ENCODE assay signal across 2 cellular contexts in the genomic region with DNA sequence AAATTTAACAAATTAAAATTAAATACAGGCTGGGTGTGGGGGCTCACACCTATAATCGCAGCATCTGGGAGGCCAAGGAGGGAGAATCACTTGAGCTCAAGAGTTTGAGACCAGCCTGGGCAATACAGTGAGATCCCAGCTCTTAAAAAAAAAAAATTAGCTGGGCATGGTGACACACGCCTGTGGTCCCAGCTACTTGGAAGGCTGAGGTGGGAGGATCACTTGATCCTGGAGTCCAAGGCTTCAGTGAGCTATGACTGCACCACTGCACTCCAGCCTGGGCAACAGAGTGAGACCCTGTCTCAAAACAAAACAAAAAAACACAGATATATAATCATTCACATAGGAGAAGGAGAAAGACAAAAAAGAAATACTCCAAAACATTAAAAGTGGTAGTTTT. TPM values are rescaled to one million over a fixed set of nuclear protein-coding genes. Genes with fewer than 3 reads are reported as not detected.
"Had no signal": no experiment of that assay in that cellular context is flagged by ENCODE, and none has a peak within 500 bp of the region (broad histone marks: within the 10 kb centered on the region; RNA-seq: fewer than 3 reads in every experiment).

No MANE protein-coding gene starts in this region.

RNA-seq across cellular contexts. Expression of gene KLHL41, which starts 30.0 kb away (rescaled TPM):
- total RNA-seq: M059J, NCI-H460 had no signal
